In genomic region chr6:47477497-47478232, GRCh38 we compare ENCODE assay signal across 8 cellular contexts. TPM values are rescaled to one million over a fixed set of nuclear protein-coding genes. Genes with fewer than 3 reads are reported as not detected.
DNase-seq lines count a peak whose midpoint lies in the region; ATAC-seq lines count a peak whose summit lies in the region.

Gene CD2AP, plus strand, starts transcription at chr6:47477789. Its CDS starts 456 bp downstream, at chr6:47478245.

- ATAC-seq in GM19372 (IDR thresholded peaks at IDR 0.05; ENCODE audit: low read depth, unreplicated experiment) (peak; percentile 70), HG03521 (IDR thresholded peaks at IDR 0.05; ENCODE audit: unreplicated experiment) (peak; percentile 80), left lobe of liver (peak; percentile 90)

- DNase-seq in CD1c-positive myeloid dendritic cell (ENCODE audit: extremely low spot score) (peak; percentile 83), NCI-H69 (lab: John Stamatoyannopoulos, UW) (peak; percentile 98), dedifferentiated amniotic fluid mesenchymal stem cell (ENCODE audit: extremely low spot score) (peak; percentile 59), left lobe of liver (ENCODE audit: low spot score) (peak; percentile 90)
- peak; percentile 79 to 80 for DNase-seq in activated CD4-positive, alpha-beta T cell treated with anti-CD3 and anti-CD28 coated beads, Interleukin-2, amount 50 U/mL, for 24 hours (ENCODE audit: low read depth in 1 of 2, low spot score in 1 of 2)
- DNase-seq in stimulated activated CD4-positive, alpha-beta T cell treated with anti-CD3 and anti-CD28 coated beads, Interleukin-2, amount 100 ng/mL, for 48 hours = peak; percentile 77 to 82

RNA-seq across cellular contexts. Expression of gene CD2AP, which starts in this region (rescaled TPM):
- 10.7 TPM for total RNA-seq in left lobe of liver

Comparison
In these comparisons a context has a peak if more than half of its experiments do, and no peak if none do; other contexts are left out.
1. Peak in every context shown above with its lines: DNase-seq and ATAC-seq.